1 cellular context compared by ENCODE assay signal in the genomic region with DNA sequence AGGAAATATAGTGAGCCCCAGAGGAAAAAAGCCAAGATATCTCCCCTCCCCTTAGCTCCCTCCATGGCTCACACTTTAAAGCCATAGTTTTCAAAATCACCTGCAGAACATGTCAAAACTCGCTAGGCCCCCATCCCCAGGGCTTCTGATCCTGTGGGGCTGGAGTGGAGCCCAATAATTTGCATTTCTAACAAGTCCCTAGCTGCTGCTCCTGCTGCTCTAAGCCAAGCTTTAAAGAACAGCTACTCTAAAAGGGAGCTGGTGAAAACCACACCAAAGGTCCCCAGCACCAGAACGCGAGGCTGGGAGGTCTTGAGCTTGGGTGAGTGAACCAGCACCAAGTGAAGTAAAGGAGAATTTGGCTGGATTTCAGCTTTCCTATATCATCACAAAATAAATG.
TF ChIP-seq lines count a peak whose summit lies in the region.

No MANE protein-coding gene starts in this region.

TF ChIP-seq in GM23338, 12 proteins besides CTCF, POLR2A, EP300 and RAD21:
- TF ChIP-seq ZNF462 (CRISPR knock-in tag; IDR thresholded peaks at IDR 0.05) (no peak), POLR2AphosphoS5 (IDR thresholded peaks at IDR 0.05; ENCODE audit: low read depth) (no peak), NANOG (IDR thresholded peaks at IDR 0.05; ENCODE audit: borderline replicate concordance) (no peak), CREB1 (CRISPR knock-in tag; IDR thresholded peaks at IDR 0.05; ENCODE audit: low read depth) (no peak), EZH2phosphoT487 (IDR thresholded peaks at IDR 0.05; ENCODE audit: unreplicated experiment) (no peak), ZNF114 (CRISPR knock-in tag; IDR thresholded peaks at IDR 0.05) (no peak), REST (IDR thresholded peaks at IDR 0.05; ENCODE audit: unreplicated experiment) (no peak), JUNB (IDR thresholded peaks at IDR 0.05; ENCODE audit: unreplicated experiment) (no peak), STAT1 (IDR thresholded peaks at IDR 0.05; ENCODE audit: unreplicated experiment) (no peak), EZH2 (IDR thresholded peaks at IDR 0.05; ENCODE audit: low read depth, unreplicated experiment) (no peak), ZNF331 (CRISPR knock-in tag; IDR thresholded peaks at IDR 0.05; ENCODE audit: low read depth) (no peak)
- TF ChIP-seq, protein P1, sequence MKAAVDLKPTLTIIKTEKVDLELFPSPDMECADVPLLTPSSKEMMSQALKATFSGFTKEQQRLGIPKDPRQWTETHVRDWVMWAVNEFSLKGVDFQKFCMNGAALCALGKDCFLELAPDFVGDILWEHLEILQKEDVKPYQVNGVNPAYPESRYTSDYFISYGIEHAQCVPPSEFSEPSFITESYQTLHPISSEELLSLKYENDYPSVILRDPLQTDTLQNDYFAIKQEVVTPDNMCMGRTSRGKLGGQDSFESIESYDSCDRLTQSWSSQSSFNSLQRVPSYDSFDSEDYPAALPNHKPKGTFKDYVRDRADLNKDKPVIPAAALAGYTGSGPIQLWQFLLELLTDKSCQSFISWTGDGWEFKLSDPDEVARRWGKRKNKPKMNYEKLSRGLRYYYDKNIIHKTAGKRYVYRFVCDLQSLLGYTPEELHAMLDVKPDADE (IDR thresholded peaks at IDR 0.05): no peak
TF ChIP-seq in GM23338: peak in this region for 0.
